Comparison of ENCODE assay signal across 8 cellular contexts in genomic region chr19:51986309-51987291, GRCh38. TPM values are rescaled to one million over a fixed set of nuclear protein-coding genes. Genes with fewer than 3 reads are reported as not detected.
DNase-seq lines count a peak whose midpoint lies in the region; ATAC-seq, FAIRE-seq and TF ChIP-seq lines count a peak whose summit lies in the region.

Gene ZNF350 (minus strand): TSS chr19:51986840. CDS start chr19:51974360, 12,480 bp downstream.

- peak within 1 kb of the TSS; percentile 92 for H3K9ac ChIP-seq in HepG2 (ENCODE audit: insufficient read depth, low read depth, low read length)

- peaks cover 10% of the 10 kb centered on the region; the same call in 1 of the 2 replicates for H3K4me1 ChIP-seq in HepG2 (ENCODE audit: insufficient read depth, low read length)

- FAIRE-seq in HepG2 (lab: Jason Lieb, UNC): peak; percentile 92

- TF ChIP-seq CTCF in dorsolateral prefrontal cortex (IDR thresholded peaks at IDR 0.05 in 54 of 56, conservative IDR thresholded peaks at IDR 0.05 in 2 of 56; ENCODE audit: low read depth in 1 of 56, partially characterized antibody in 56 of 56) (peak in 28 of 56 donors; percentile 4 to 54 (median 34)), HepG2 (CRISPR knock-in tag; IDR thresholded peaks at IDR 0.05) (no peak)

- 5% methylated on average over 29 of the region's 33 CpGs for WGBS in HepG2 (ENCODE audit: low lambda C conversion rate)

- TF ChIP-seq RAD21 in HepG2 (CRISPR knock-in tag; IDR thresholded peaks at IDR 0.05): peak; percentile 34; the same call in 1 of the 2 replicates

- no peaks in the 10 kb centered on the region for H4K20me1 ChIP-seq in HepG2 (ENCODE audit: insufficient read depth, low read length)

- peak within 1 kb of the TSS; percentile 89 for H3K4me2 ChIP-seq in HepG2 (ENCODE audit: low read depth, low read length)

- peak within 1 kb of the TSS in 50 of 59 donors; percentile 9 to 92 (median 62) for H3K27ac ChIP-seq in dorsolateral prefrontal cortex
- peak within 1 kb of the TSS; percentile 72 for H3K27ac ChIP-seq in HepG2 (ENCODE audit: extremely low read length, insufficient read depth, low read length)

- 0 out of 4 replicates have a peak, but pooled peaks of 1 of the 2 experiments have one; percentile 46 for TF ChIP-seq EP300 in HepG2 (IDR thresholded peaks at IDR 0.05; ENCODE audit: low read depth in 2 of 2, low read length in 2 of 2)
- peak; percentile 20; the same call in 1 of the 2 replicates for TF ChIP-seq EP300 in HepG2 (CRISPR knock-in tag; IDR thresholded peaks at IDR 0.05; ENCODE audit: borderline replicate concordance)

- H3K79me2 ChIP-seq in HepG2 (ENCODE audit: insufficient read depth, low read length): peaks cover 33% of the 10 kb centered on the region

- POLR2A ChIA-PET in HepG2 (lab: Yijun Ruan, JAX): no interaction called here

- H2AFZ ChIP-seq in HepG2 (ENCODE audit: low read length): peak within 1 kb of the TSS; percentile 87

- TF ChIP-seq POLR2A in GM18526 (IDR thresholded peaks at IDR 0.05; ENCODE audit: extremely low read depth, insufficient read length) (peak; percentile 32), HepG2 (IDR thresholded peaks at IDR 0.05; ENCODE audit: insufficient read depth in 1 of 2, low read depth in 2 of 2, low read length in 2 of 2) (peak; percentile 53 to 72; a peak in 3 of 4 replicates)

- DNase-seq in A172 (ENCODE audit: low spot score) (peak; percentile 93), NCI-H524 treated with DMSO at 0.1 percent for 48 hours (lab: John Stamatoyannopoulos, UW) (peak; percentile 85), dorsolateral prefrontal cortex (peak; percentile 91 to 99 (median 96)), HepG2 (ENCODE audit: low spot score) (peak; percentile 93)
- peak; percentile 82 to 86 for DNase-seq in activated CD4-positive, alpha-beta T cell treated with anti-CD3 and anti-CD28 coated beads, Interleukin-2, amount 50 U/mL, for 48 hours
- peak; percentile 82 for DNase-seq in stimulated activated CD4-positive, alpha-beta T cell treated with anti-CD3 and anti-CD28 coated beads, Interleukin-4, amount 100 ng/mL, for 1 hour

- peak; percentile 73 for ATAC-seq in HG03175 (IDR thresholded peaks at IDR 0.05; ENCODE audit: unreplicated experiment)
- ATAC-seq in HepG2: peak; percentile 96

- H3K27me3 ChIP-seq in dorsolateral prefrontal cortex (no peaks in the 10 kb centered on the region), HepG2 (ENCODE audit: control insufficient read depth in 1 of 2, insufficient read depth in 2 of 2, low read length in 2 of 2) (peaks cover 0 to 7% of the 10 kb centered on the region in 2 experiments; a peak in 1 of 5 replicates)

- peaks cover 42% of the 10 kb centered on the region for H3K9me3 ChIP-seq in HepG2 (ENCODE audit: low read length)

- H3K36me3 ChIP-seq in HepG2 (replicated peaks in 1 of 2; ENCODE audit: control insufficient read depth in 1 of 2, insufficient read depth in 2 of 2, low read length in 2 of 2): no peaks in the 10 kb centered on the region

- CTCF ChIA-PET in HepG2 (lab: Yijun Ruan, JAX; ENCODE audit: low intra/inter-chr PET ratio, low total read pairs): no interaction called here

- BruUV-seq in HepG2 (replicated peaks; lab: Mats Ljungman, UMichigan): TSS peak; percentile 72

- intact Hi-C loops in dorsolateral prefrontal cortex (cut with DNase I) (loop anchor here (1.0 to 10.0 kb wide), 5 partner anchors 22 to 99 kb away; partner anchors contain the start of genes ZNF613 (in 2 of the 2), ZNF614 (in 2 of the 2), ZNF577 (in 1 of the 2) and ZNF615 (in 1 of the 2)), HepG2 (cut with micrococcal nuclease; ENCODE audit: unreplicated experiment) (no loop called here)

- H3K4me3 ChIP-seq in dorsolateral prefrontal cortex (peak within 1 kb of the TSS; percentile 59 to 98 (median 84)), HepG2 (replicated peaks in 1 of 3; ENCODE audit: insufficient read depth in 1 of 3, low read depth in 2 of 3, low read length in 3 of 3) (peak within 1 kb of the TSS; percentile 84 to 94 (median 88))

- in situ Hi-C loops in HepG2 (cut with HindIII; ENCODE audit: extremely low pct_ligation_motif_present, low pct_unique_long_range_greater_than_20kb): no loop called here

TF ChIP-seq in HepG2, 621 proteins besides CTCF, POLR2A, EP300 and RAD21 (continues in another document):
- TF ChIP-seq ZNF879 (CRISPR knock-in tag; IDR thresholded peaks at IDR 0.05) (no peak), SIN3A (IDR thresholded peaks at IDR 0.05; ENCODE audit: borderline replicate concordance, low read depth, low read length) (peak; percentile 96), FOXJ3 (CRISPR knock-in tag; IDR thresholded peaks at IDR 0.05; ENCODE audit: borderline replicate concordance) (0 out of 2 replicates have a peak, but pooled peaks have one; percentile 59), ZSCAN30 (CRISPR knock-in tag; IDR thresholded peaks at IDR 0.05) (no peak), ZFP82 (CRISPR knock-in tag; IDR thresholded peaks at IDR 0.05; ENCODE audit: borderline replicate concordance) (no peak), FOXM1 (CRISPR knock-in tag; IDR thresholded peaks at IDR 0.05) (no peak), GTF2F1 (IDR thresholded peaks at IDR 0.05; ENCODE audit: low read length) (no peak), KAT8 (CRISPR knock-in tag; IDR thresholded peaks at IDR 0.05) (peak; percentile 99), ZNF761 (CRISPR knock-in tag; conservative IDR thresholded peaks at IDR 0.05) (no peak), NFIC (IDR thresholded peaks at IDR 0.05; ENCODE audit: low read length) (peak; percentile 47; the same call in 1 of the 2 replicates), ZSCAN5A (CRISPR knock-in tag; IDR thresholded peaks at IDR 0.05; ENCODE audit: borderline replicate concordance) (no peak), PAF1 (CRISPR knock-in tag; IDR thresholded peaks at IDR 0.05) (no peak), ZNF33A (CRISPR knock-in tag; IDR thresholded peaks at IDR 0.05; ENCODE audit: borderline replicate concordance) (no peak), ZNF333 (CRISPR knock-in tag; IDR thresholded peaks at IDR 0.05; ENCODE audit: borderline replicate concordance) (no peak), IRF9 (CRISPR knock-in tag; IDR thresholded peaks at IDR 0.05; ENCODE audit: borderline replicate concordance) (no peak)

RNA-seq across cellular contexts. Expression of gene ZNF350, which starts in this region (rescaled TPM):
- total RNA-seq in A172 (2014; rRNA removed; shearing (Covaris generic)): 7.1 and 7.8 TPM in 2 replicates
- total RNA-seq in dorsolateral prefrontal cortex (10 to 100 TPM in 115 of 120 experiments, 1 to 10 TPM in 5; 8.6 to 24.7 (median 13.9) TPM), HepG2 (2016; rRNA removed; fragmentation: Illumina TruSeq; extraction: Trizol) (6.9 and 10.0 TPM in 2 replicates)
- 1.2 and 5.9 TPM in 2 replicates for total RNA-seq in HepG2 (2016; cell fraction: cytosol; rRNA removed; fragmentation: Illumina TruSeq; extraction: Trizol; ENCODE audit: low read depth)
- total RNA-seq in HepG2 (2016; cell fraction: insoluble cytoplasmic fraction; rRNA removed; fragmentation: Illumina TruSeq; extraction: Trizol): 6.7 and 9.5 TPM in 2 replicates
- 2.5 and 4.6 TPM in 2 replicates for total RNA-seq in HepG2 (2016; cell fraction: membrane; rRNA removed; fragmentation: Illumina TruSeq; extraction: Trizol)
- total RNA-seq in HepG2 (2016; cell fraction: nucleus; rRNA removed; fragmentation: Illumina TruSeq; extraction: Trizol): 5.4 and 7.0 TPM in 2 replicates
- polyA plus RNA-seq in HepG2 (2011; rRNA removed): 3.0 and 3.7 TPM in 2 replicates
- 1.4 and 2.2 TPM in 2 replicates for polyA plus RNA-seq in HepG2 (2011; cell fraction: cytosol; rRNA removed)
- 2.1 and 3.4 TPM in 2 replicates for polyA plus RNA-seq in HepG2 (2011; cell fraction: nucleus; rRNA removed)
- polyA plus RNA-seq in HepG2 (2012): 3.9 and 5.3 TPM in 2 replicates
- polyA plus RNA-seq in HepG2 (2016; cell fraction: cytosol; fragmentation: Illumina TruSeq; extraction: Trizol; ENCODE audit: low read depth): 0.47 and 0.63 TPM in 2 replicates
- 6.3 and 6.4 TPM in 2 replicates for polyA plus RNA-seq in HepG2 (2016; cell fraction: insoluble cytoplasmic fraction; fragmentation: Illumina TruSeq; extraction: Trizol; ENCODE audit: low read depth)
- polyA plus RNA-seq in HepG2 (2016; cell fraction: membrane; fragmentation: Illumina TruSeq; extraction: Trizol; ENCODE audit: low read depth): 0.85 and 0.90 TPM in 2 replicates
- polyA plus RNA-seq in HepG2 (2016; cell fraction: nucleus; fragmentation: Illumina TruSeq; extraction: Trizol; ENCODE audit: insufficient read depth, low read depth): 4.3 and 11.1 TPM in 2 replicates
- 1.6 and 2.6 TPM in 2 replicates for polyA minus RNA-seq in HepG2 (2011; rRNA and poly(A)+ RNA removed; ENCODE audit: low replicate concordance)
- polyA minus RNA-seq in HepG2 (2011; cell fraction: cytosol; rRNA and poly(A)+ RNA removed): 2.6 and 4.0 TPM in 2 replicates
- 14.8 and 18.3 TPM in 2 replicates for polyA minus RNA-seq in HepG2 (2011; cell fraction: nucleus; rRNA and poly(A)+ RNA removed)

Comparison
In these comparisons a context has a peak if more than half of its experiments do, and no peak if none do; other contexts are left out.
1. Peak in every context shown above with its lines: DNase-seq, ATAC-seq, H3K4me3 ChIP-seq and H3K27ac ChIP-seq.